ENCODE assay signal across 23 cellular contexts in the genomic region with DNA sequence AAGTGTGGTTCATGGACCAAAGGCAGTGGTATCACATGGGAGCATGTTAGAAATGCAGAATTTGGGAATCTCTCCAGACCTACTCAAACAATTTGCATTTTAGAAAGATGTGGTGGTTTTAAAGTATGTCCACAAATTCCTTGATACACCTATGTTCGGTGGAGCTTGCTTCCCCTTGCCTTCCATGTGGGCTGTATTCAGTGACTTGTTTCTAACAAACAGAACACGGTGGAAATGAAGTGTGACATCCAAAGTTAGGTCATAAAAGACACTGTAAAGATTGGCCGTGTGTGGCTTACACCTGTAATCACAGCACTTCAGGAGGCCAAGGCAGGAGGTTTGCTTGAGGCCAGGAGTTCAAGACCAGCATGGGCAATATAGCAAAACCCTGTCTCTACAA. TPM values are rescaled to one million over a fixed set of nuclear protein-coding genes. Genes with fewer than 3 reads are reported as not detected.
DNase-seq lines count a peak whose midpoint lies in the region; ATAC-seq and TF ChIP-seq lines count a peak whose summit lies in the region.
"Had no signal": no experiment of that assay in that cellular context is flagged by ENCODE, and none has a peak within 500 bp of the region (broad histone marks: within the 10 kb centered on the region; RNA-seq: fewer than 3 reads in every experiment).

No MANE protein-coding gene starts in this region.

- ATAC-seq in foreskin keratinocyte: no peak
- ATAC-seq in HG03196 (IDR thresholded peaks at IDR 0.05; ENCODE audit: unreplicated experiment): no peak
- ATAC-seq: A549; CD8-positive, alpha-beta T cell; GM12878 had no signal

- H4K20me1 ChIP-seq in BLaER1: no peaks in the 10 kb centered on the region

- H3K9me3 ChIP-seq in BLaER1 (peaks cover 9% of the 10 kb centered on the region; the same call in 1 of the 2 replicates), HEK293 (ENCODE audit: control insufficient read depth, insufficient read depth, low read depth, low read length) (no peaks in the 10 kb centered on the region), left ventricle myocardium inferior (replicated peaks) (no peaks in the 10 kb centered on the region)
- H3K9me3 ChIP-seq: A549, BE2C, Caco-2 had no signal

- intact Hi-C loops in left ventricle myocardium inferior (cut with micrococcal nuclease): loop anchor here (10.0 kb wide), 2 partner anchors 91 to 421 kb away; no protein-coding TSS in a partner anchor

- H3K4me3 ChIP-seq in BLaER1 (no peak overlapping the region), HEK293 (ENCODE audit: low read depth, low read length) (no peak overlapping the region), left ventricle myocardium inferior (no peak overlapping the region)
- H3K4me3 ChIP-seq: A549, GM12878, GM23248 had no signal

- H3K27me3 ChIP-seq in BLaER1 (peaks cover 6% of the 10 kb centered on the region; the same call in 1 of the 2 replicates), foreskin keratinocyte (no peaks in the 10 kb centered on the region), left ventricle myocardium inferior (ENCODE audit: low read depth) (no peaks in the 10 kb centered on the region)
- H3K27me3 ChIP-seq: BE2C had no signal

- TF ChIP-seq CTCF in HEK293 (tag by site-specific recombination; IDR thresholded peaks at IDR 0.05): no peak
- no peak for TF ChIP-seq CTCF in foreskin keratinocyte (conservative IDR thresholded peaks at IDR 0.05)
- no peak for TF ChIP-seq CTCF in left ventricle myocardium inferior (IDR thresholded peaks at IDR 0.05; ENCODE audit: borderline replicate concordance)

- no peak overlapping the region for H3K27ac ChIP-seq in BLaER1
- H3K27ac ChIP-seq in HEK293 (ENCODE audit: extremely low read depth, low read depth, low read length): no peak overlapping the region
- H3K27ac ChIP-seq in foreskin keratinocyte: no peak overlapping the region
- H3K27ac ChIP-seq in left ventricle myocardium inferior (replicated peaks): no peak overlapping the region
- H3K27ac ChIP-seq: A549, C4-2B, GM23248 had no signal

- H3K4me1 ChIP-seq in BLaER1 (peaks cover 28% of the 10 kb centered on the region), HEK293 (ENCODE audit: control insufficient read depth, insufficient read depth, low read length) (peaks cover 4% of the 10 kb centered on the region), foreskin keratinocyte (no peaks in the 10 kb centered on the region), left ventricle myocardium inferior (peaks cover 8% of the 10 kb centered on the region)

- POLR2A ChIA-PET in HEK293 (lab: Yijun Ruan, JAX): no interaction called here

- H3K36me3 ChIP-seq in BLaER1 (peaks cover 17% of the 10 kb centered on the region), HEK293 (ENCODE audit: control insufficient read depth in 2 of 2, insufficient read depth in 1 of 2, low read length in 2 of 2) (peaks cover 5 to 19% of the 10 kb centered on the region in 2 experiments), left ventricle myocardium inferior (peaks cover 22% of the 10 kb centered on the region)

- DNase-seq in astrocyte of the hippocampus (ENCODE audit: low read depth, low spot score) (peak; percentile 53), foreskin keratinocyte (no peak), left ventricle myocardium inferior (no peak)
- DNase-seq: 8988T; ACHN; AML-193; BE2C; Caco-2; CD4-positive, CD25-positive, alpha-beta regulatory T cell; CD8-positive, alpha-beta T cell; DMS 273 treated with DMSO at 0.1 percent for 48 hours; DMS79; EL; GDM1; GM23248; H7; HCEC 1CT had no signal

- H3K4me2 ChIP-seq in BLaER1: peak overlapping the region; percentile 39
- H3K4me2 ChIP-seq: A549 had no signal

- CTCF ChIA-PET in HEK293 (lab: Yijun Ruan, JAX): interaction anchor here (0.5 to 5.3 kb wide), 5 partner anchors 27 to 404 kb away, joined by 3 to 94 read pairs (median 5); partner anchors contain the start of gene TMC7

- no peak overlapping the region for H3K9ac ChIP-seq in BLaER1
- H3K9ac ChIP-seq: GM23248 had no signal

TF ChIP-seq in HEK293, 187 proteins besides CTCF, POLR2A, EP300 and RAD21:
- TF ChIP-seq REST (tag by site-specific recombination; IDR thresholded peaks at IDR 0.05) (no peak), ZNF530 (tag by site-specific recombination; IDR thresholded peaks at IDR 0.05; ENCODE audit: low read depth) (peak; percentile 89), ZNF350 (tag by site-specific recombination; IDR thresholded peaks at IDR 0.05) (no peak), ZNF548 (tag by site-specific recombination; IDR thresholded peaks at IDR 0.05) (no peak)

RNA-seq across cellular contexts. Expression of gene COQ7, which starts 16.7 kb away (rescaled TPM):
- total RNA-seq in foreskin keratinocyte: 13.1 and 13.2 TPM in 2 replicates
- 10.0 and 10.9 TPM in 2 replicates for polyA plus RNA-seq in foreskin keratinocyte
- 45.4 TPM for total RNA-seq in left ventricle myocardium inferior

RNA-seq across cellular contexts. Expression of gene ITPRIPL2, which starts 29.6 kb away (rescaled TPM):
- total RNA-seq in foreskin keratinocyte: 15.2 and 18.1 TPM in 2 replicates
- 3.3 and 3.5 TPM in 2 replicates for polyA plus RNA-seq in foreskin keratinocyte
- 12.3 TPM for total RNA-seq in left ventricle myocardium inferior
